Comparison of ENCODE assay signal across 13 cellular contexts in genomic region chr20:10316582-10316981, GRCh38.
DNase-seq lines count a peak whose midpoint lies in the region; ATAC-seq and TF ChIP-seq lines count a peak whose summit lies in the region.
"Had no signal": no experiment of that assay in that cellular context is flagged by ENCODE, and none has a peak within 500 bp of the region (broad histone marks: within the 10 kb centered on the region; RNA-seq: fewer than 3 reads in every experiment).

No MANE protein-coding gene starts in this region.

- no peaks in the 10 kb centered on the region for H3K27me3 ChIP-seq in SJCRH30
- H3K27me3 ChIP-seq in CD4-positive, alpha-beta T cell (ENCODE audit: control insufficient read depth, insufficient read depth, low read length) = no peaks in the 10 kb centered on the region

- no peak overlapping the region for H3K4me3 ChIP-seq in SJCRH30

- DNase-seq in Calu3 (peak; percentile 3), HT-29 (ENCODE audit: low spot score) (peak; percentile 48), SJCRH30 (peak; percentile 24 to 62), kidney tubule cell (ENCODE audit: low spot score) (peak; percentile 45), islet precursor cell (no peak)
- DNase-seq in CD4-positive, alpha-beta T cell = no peak
- DNase-seq: activated T-cell treated with anti-CD3 and anti-CD28 coated beads, Interleukin-2, amount 50 U/mL, for 4 hours; effector CD8-positive, alpha-beta T cell; right cardiac atrium had no signal

- H3K4me1 ChIP-seq in SJCRH30 = peaks cover 8% of the 10 kb centered on the region; the same call in 1 of the 2 replicates

- no peaks in the 10 kb centered on the region for H3K36me3 ChIP-seq in SJCRH30

- no peak for TF ChIP-seq CTCF in Calu3 (IDR thresholded peaks at IDR 0.05; ENCODE audit: unreplicated experiment)
- TF ChIP-seq CTCF in CD4-positive, alpha-beta T cell (IDR thresholded peaks at IDR 0.05) = no peak

- peaks cover 16% of the 10 kb centered on the region for H3K27me3 Mint-ChIP-seq in Calu3 (ENCODE audit: unreplicated experiment)
- peaks cover 35% of the 10 kb centered on the region for H3K27me3 Mint-ChIP-seq in CD4-positive, alpha-beta T cell
- H3K27me3 Mint-ChIP-seq: stimulated activated memory B cell treated with anti-CD40 and anti-IgM and Interleukin-4, amounts not matched to agents 10 μg/mL and 1 μg/mL and 100 μg/mL, for 72 hours had no signal

- H3K9me3 ChIP-seq in SJCRH30 (replicated peaks) = no peaks in the 10 kb centered on the region; the same call in 1 of the 2 replicates
- peaks cover 4% of the 10 kb centered on the region for H3K9me3 ChIP-seq in CD4-positive, alpha-beta T cell (ENCODE audit: control insufficient read depth, low read length)

- no peak overlapping the region for H3K27ac ChIP-seq in SJCRH30
- H3K27ac ChIP-seq in CD4-positive, alpha-beta T cell (ENCODE audit: low read depth, low read length) = no peak overlapping the region

- H3K4me1 Mint-ChIP-seq in Calu3 (ENCODE audit: low read depth, unreplicated experiment) = no peaks in the 10 kb centered on the region
- H3K4me1 Mint-ChIP-seq in CD4-positive, alpha-beta T cell (ENCODE audit: low read depth) = no peaks in the 10 kb centered on the region
- H3K4me1 Mint-ChIP-seq: stimulated activated memory B cell treated with anti-CD40 and anti-IgM and Interleukin-4, amounts not matched to agents 10 μg/mL and 1 μg/mL and 100 μg/mL, for 72 hours had no signal

- BruUV-seq in Calu3 (replicated peaks; lab: Mats Ljungman, UMichigan) = no TSS peak

- ATAC-seq in HG03457 (IDR thresholded peaks at IDR 0.05; ENCODE audit: unreplicated experiment) (no peak), GM19395 (IDR thresholded peaks at IDR 0.05; ENCODE audit: unreplicated experiment) (no peak)
- ATAC-seq in CD4-positive, alpha-beta T cell (ENCODE audit: poor library complexity) = no peak
- ATAC-seq: activated T-cell treated with anti-CD3 and anti-CD28 coated beads, Interleukin-2, amount 50 U/mL, for 4 hours; left colon; right cardiac atrium; stimulated activated memory B cell treated with anti-CD40 and anti-IgM and Interleukin-4, amounts not matched to agents 10 μg/mL and 1 μg/mL and 100 μg/mL, for 72 hours had no signal

- H3K36me3 Mint-ChIP-seq in Calu3 (ENCODE audit: insufficient read depth, unreplicated experiment) = no peaks in the 10 kb centered on the region
- no peaks in the 10 kb centered on the region for H3K36me3 Mint-ChIP-seq in CD4-positive, alpha-beta T cell (ENCODE audit: low read depth)
- H3K36me3 Mint-ChIP-seq: stimulated activated memory B cell treated with anti-CD40 and anti-IgM and Interleukin-4, amounts not matched to agents 10 μg/mL and 1 μg/mL and 100 μg/mL, for 72 hours had no signal

- H3K27ac Mint-ChIP-seq in Calu3 (ENCODE audit: unreplicated experiment) = no peak overlapping the region
- no peak overlapping the region for H3K27ac Mint-ChIP-seq in CD4-positive, alpha-beta T cell
- H3K27ac Mint-ChIP-seq: stimulated activated memory B cell treated with anti-CD40 and anti-IgM and Interleukin-4, amounts not matched to agents 10 μg/mL and 1 μg/mL and 100 μg/mL, for 72 hours had no signal

- peaks cover 10% of the 10 kb centered on the region for H3K9me3 Mint-ChIP-seq in Calu3 (ENCODE audit: low read depth, unreplicated experiment)
- H3K9me3 Mint-ChIP-seq in CD4-positive, alpha-beta T cell = peaks cover 3% of the 10 kb centered on the region
- H3K9me3 Mint-ChIP-seq: activated T-cell treated with anti-CD3 and anti-CD28 coated beads, Interleukin-2, amount 50 U/mL, for 4 hours had no signal

- POLR2A ChIA-PET in CD4-positive, alpha-beta T cell (lab: Charles Lee) = no interaction called here

- no peak overlapping the region for H3K4me3 Mint-ChIP-seq in Calu3 (ENCODE audit: low read depth, unreplicated experiment)
- no peak overlapping the region for H3K4me3 Mint-ChIP-seq in CD4-positive, alpha-beta T cell
- H3K4me3 Mint-ChIP-seq: activated T-cell treated with anti-CD3 and anti-CD28 coated beads, Interleukin-2, amount 50 U/mL, for 4 hours; stimulated activated memory B cell treated with anti-CD40 and anti-IgM and Interleukin-4, amounts not matched to agents 10 μg/mL and 1 μg/mL and 100 μg/mL, for 72 hours had no signal

- intact Hi-C loops in Calu3 (cut with micrococcal nuclease; ENCODE audit: unreplicated experiment) = loop anchor here (5.0 kb wide), 1 partner anchor 66 kb away; no protein-coding TSS in a partner anchor
- intact Hi-C loops in CD4-positive, alpha-beta T cell (cut with DNase I, micrococcal nuclease) = no loop called here

- CTCF ChIA-PET in Calu3 (lab: Charles Lee) = no interaction called here
- CTCF ChIA-PET in CD4-positive, alpha-beta T cell (lab: Charles Lee) = no interaction called here

Comparison
In these comparisons a context has a peak if more than half of its experiments do, and no peak if none do; other contexts are left out.
1. DNase-seq: peak in Calu3 (single experiment), HT-29 (single experiment), SJCRH30 (2 of 2) and kidney tubule cell (single experiment); none in CD4-positive, alpha-beta T cell (0 of 10) and islet precursor cell (single experiment).